ENCODE assay signal across 8 cellular contexts in genomic region chr1:27395441-27396195, GRCh38.
DNase-seq lines count a peak whose midpoint lies in the region; ATAC-seq and TF ChIP-seq lines count a peak whose summit lies in the region.

No MANE protein-coding gene starts in this region.

- TF ChIP-seq CTCF in AG09319 (IDR thresholded peaks at IDR 0.05; ENCODE audit: low read depth, low read length) (peak; percentile 94), cardiac fibroblast (IDR thresholded peaks at IDR 0.05; ENCODE audit: low read depth, low read length) (peak; percentile 92)

- no peak overlapping the region for H3K4me3 ChIP-seq in cardiac fibroblast (replicated peaks in 1 of 2; ENCODE audit: low read depth in 2 of 2, low read length in 2 of 2)

- peak; percentile 38 for ATAC-seq in GM19397 (IDR thresholded peaks at IDR 0.05; ENCODE audit: unreplicated experiment)
- peak; percentile 17 to 23 for ATAC-seq in activated CD4-positive, CD25-positive, alpha-beta regulatory T cell treated with anti-CD3 and anti-CD28 coated beads, Interleukin-2, amount 50 U/mL, for 24 hours
- ATAC-seq in HG03175 (IDR thresholded peaks at IDR 0.05; ENCODE audit: unreplicated experiment), result no peak

- DNase-seq in AG09319 (ENCODE audit: extremely low read depth, low read depth) (no peak), NCI-H2171 (lab: John Stamatoyannopoulos, UW) (peak; percentile 87), cardiac fibroblast (ENCODE audit: low read depth in 2 of 2) (peak; percentile 78 to 79), left kidney (ENCODE audit: low read depth, low spot score) (peak; percentile 84)
- DNase-seq in stimulated activated CD4-positive, alpha-beta T cell treated with anti-CD3 and anti-CD28 coated beads, Interleukin-4, amount 100 ng/mL, for 4 hours, result peak; percentile 67 to 72
